In the genomic region with DNA sequence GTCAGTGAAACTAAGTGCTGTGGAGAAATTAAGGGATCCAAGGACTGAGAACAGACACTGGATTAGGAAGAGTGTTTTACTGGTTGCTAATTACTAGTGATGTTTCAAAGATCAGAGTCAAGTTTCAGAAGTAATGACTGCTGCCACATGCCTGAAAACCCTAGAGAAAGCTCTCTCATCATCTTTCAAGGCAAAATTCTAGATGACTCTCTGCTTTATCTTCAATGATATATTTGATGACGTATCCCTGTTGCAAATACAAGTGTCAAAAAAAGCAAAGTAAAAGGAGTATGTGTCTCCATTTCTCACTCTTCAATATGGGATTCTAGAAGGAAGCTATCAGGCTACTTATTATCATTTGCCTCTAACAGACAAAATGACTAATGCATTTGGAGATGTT, we compare ENCODE assay signal across 36 cellular contexts. TPM values are rescaled to one million over a fixed set of nuclear protein-coding genes. Genes with fewer than 3 reads are reported as not detected.
"Had no signal": no experiment of that assay in that cellular context is flagged by ENCODE, and none has a peak within 500 bp of the region (broad histone marks: within the 10 kb centered on the region; RNA-seq: fewer than 3 reads in every experiment).

No MANE protein-coding gene starts in this region.

- ATAC-seq: activated CD4-positive, alpha-beta T cell treated with anti-CD3 and anti-CD28 coated beads for 36 hours; activated CD4-positive, CD25-positive, alpha-beta regulatory T cell treated with anti-CD3 and anti-CD28 coated beads, Interleukin-2, amount 50 U/mL, for 24 hours; activated CD8-positive, alpha-beta memory T cell treated with anti-CD3 and anti-CD28 coated beads, Interleukin-2, amount 10 ng/mL, durations not matched to agents 7 days and 5 days; activated CD8-positive, alpha-beta T cell treated with anti-CD3 and anti-CD28 coated beads, Interleukin-2, amount 10 ng/mL, durations not matched to agents 7 days and 5 days; activated naive CD4-positive, alpha-beta T cell treated with anti-CD3 and anti-CD28 coated beads, Interleukin-2, amount 50 U/mL, for 72 hours; activated T-cell treated with anti-CD3 and anti-CD28 coated beads, Interleukin-2, amount 50 U/mL, for 4 hours; activated T-cell treated with anti-CD3 and anti-CD28 coated beads, Interleukin-2, amount 50 U/mL, for 72 hours; activated T-helper 17 cell treated with anti-CD3 and anti-CD28 coated beads, Interleukin-2, amount 50 U/mL, for 72 hours; body of pancreas; WTC11 had no signal

- H3K4me1 ChIP-seq: adrenal gland, body of pancreas, breast epithelium had no signal

- H3K36me3 ChIP-seq: adrenal gland, brain microvascular endothelial cell, breast epithelium, WERI-Rb-1 had no signal

- H3K4me3 ChIP-seq: adrenal gland, body of pancreas, breast epithelium had no signal

- DNase-seq: activated CD4-positive, alpha-beta memory T cell treated with anti-CD3 and anti-CD28 coated beads, Interleukin-2, amount 10 ng/mL, durations not matched to agents 7 days and 5 days; activated CD4-positive, alpha-beta T cell treated with anti-CD3 and anti-CD28 coated beads for 1 hour; activated CD4-positive, alpha-beta T cell treated with anti-CD3 and anti-CD28 coated beads for 36 hours; activated CD4-positive, alpha-beta T cell treated with anti-CD3 and anti-CD28 coated beads for 48 hours; activated CD4-positive, alpha-beta T cell treated with anti-CD3 and anti-CD28 coated beads, Interleukin-2, amount 10 ng/mL, durations not matched to agents 7 days and 5 days; activated CD4-positive, alpha-beta T cell treated with anti-CD3 and anti-CD28 coated beads, Interleukin-2, amount 50 U/mL, for 48 hours; activated CD4-positive, CD25-positive, alpha-beta regulatory T cell; activated CD8-positive, alpha-beta memory T cell treated with anti-CD3 and anti-CD28 coated beads for 24 hours; activated CD8-positive, alpha-beta memory T cell treated with anti-CD3 and anti-CD28 coated beads, Interleukin-2, amount 10 ng/mL, durations not matched to agents 7 days and 5 days; activated CD8-positive, alpha-beta T cell treated with anti-CD3 and anti-CD28 coated beads, Interleukin-2, amount 10 ng/mL, durations not matched to agents 7 days and 5 days; activated effector memory CD4-positive, alpha-beta T cell treated with anti-CD3 and anti-CD28 coated beads, Interleukin-2, amount 50 U/mL, for 16 hours; activated gamma-delta T cell treated with Interleukin-2 at 50 U/mL for 16 hours; activated naive CD4-positive, alpha-beta T cell; activated naive CD4-positive, alpha-beta T cell treated with anti-CD3 and anti-CD28 coated beads for 36 hours; activated naive CD4-positive, alpha-beta T cell treated with anti-CD3 and anti-CD28 coated beads, Interleukin-2, amount 50 U/mL, for 16 hours; activated naive CD8-positive, alpha-beta T cell treated with anti-CD3 and anti-CD28 coated beads for 36 hours; activated T-cell treated with anti-CD3 and anti-CD28 coated beads for 4 hours; activated T-cell treated with anti-CD3 and anti-CD28 coated beads, Interleukin-2, amount 50 U/mL, for 1 hour; activated T-cell treated with anti-CD3 and anti-CD28 coated beads, Interleukin-2, amount 50 U/mL, for 4 hours; activated T-cell treated with anti-CD3 and anti-CD28 coated beads, Interleukin-2, amount 50 U/mL, for 72 hours; adrenal gland; amniotic stem cell; aorta; body of pancreas; brain microvascular endothelial cell; central memory CD4-positive, alpha-beta T cell; T-helper 1 cell; T-helper 2 cell; T-helper 9 cell; WERI-Rb-1 had no signal

- H3K9me3 ChIP-seq: adrenal gland, body of pancreas, breast epithelium had no signal

- H3K27me3 ChIP-seq: adrenal gland, body of pancreas, brain microvascular endothelial cell, breast epithelium had no signal

- H3K27ac ChIP-seq: adrenal gland, body of pancreas, brain microvascular endothelial cell, breast epithelium, WERI-Rb-1 had no signal

RNA-seq across cellular contexts. Expression of gene HMGCLL1, which starts 38.0 kb away (rescaled TPM):
- total RNA-seq: activated CD4-positive, alpha-beta memory T cell treated with anti-CD3 and anti-CD28 coated beads, Interleukin-2, amount 10 ng/mL, durations not matched to agents 7 days and 5 days; activated CD4-positive, alpha-beta T cell treated with anti-CD3 and anti-CD28 coated beads for 36 hours; activated CD4-positive, alpha-beta T cell treated with anti-CD3 and anti-CD28 coated beads, Interleukin-2, amount 10 ng/mL, durations not matched to agents 7 days and 5 days; activated CD8-positive, alpha-beta memory T cell treated with anti-CD3 and anti-CD28 coated beads, Interleukin-2, amount 10 ng/mL, durations not matched to agents 7 days and 5 days; activated CD8-positive, alpha-beta T cell treated with anti-CD3 and anti-CD28 coated beads, Interleukin-2, amount 10 ng/mL, durations not matched to agents 7 days and 5 days; activated naive CD4-positive, alpha-beta T cell treated with anti-CD3 and anti-CD28 coated beads for 36 hours; activated naive CD4-positive, alpha-beta T cell treated with anti-CD3 and anti-CD28 coated beads, Interleukin-2, amount 50 U/mL, for 72 hours; activated naive CD8-positive, alpha-beta T cell treated with anti-CD3 and anti-CD28 coated beads for 36 hours; activated T-cell treated with anti-CD3 and anti-CD28 coated beads, Interleukin-2, amount 50 U/mL, for 4 hours; activated T-cell treated with anti-CD3 and anti-CD28 coated beads, Interleukin-2, amount 50 U/mL, for 72 hours; activated T-helper 1 cell treated with anti-CD3 and anti-CD28 coated beads, Interleukin-12 subunit alpha, Interleukin-12 subunit beta, Interleukin-2, Interleukin-4 antibody, amounts not matched to agents 30 ng/mL and 10 ng/mL and 1 ng/mL, durations not matched to agents 14 hours and 24 hours and 36 hours; activated T-helper 17 cell treated with anti-CD3 and anti-CD28 coated beads, Interleukin-2, amount 50 U/mL, for 72 hours had no signal
